1 cellular context compared by ENCODE assay signal in the genomic region with DNA sequence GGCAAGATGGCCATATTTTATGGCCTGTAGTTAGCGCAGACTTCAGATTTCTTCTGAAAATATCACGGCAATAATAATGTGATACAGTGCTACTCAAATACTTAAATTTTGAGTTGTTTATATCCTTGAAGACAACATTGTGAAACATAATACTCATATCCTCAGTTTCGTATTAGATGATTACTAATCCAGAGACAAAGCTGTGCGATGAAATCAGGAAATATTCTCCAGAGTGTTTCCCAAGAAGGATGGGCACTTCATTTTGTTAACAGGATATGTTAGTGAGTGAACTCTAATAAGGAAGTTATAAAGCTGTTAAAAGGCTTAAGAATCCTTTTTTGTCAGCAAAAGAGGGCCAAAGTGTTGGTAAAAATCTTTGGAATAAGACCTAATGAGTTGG.
TF ChIP-seq lines count a peak whose summit lies in the region.

No MANE protein-coding gene starts in this region.

TF ChIP-seq in HepG2, 621 proteins besides CTCF, POLR2A, EP300 and RAD21:
- TF ChIP-seq SALL1 (CRISPR knock-in tag; IDR thresholded peaks at IDR 0.05): no peak
- TF ChIP-seq, protein P1, sequence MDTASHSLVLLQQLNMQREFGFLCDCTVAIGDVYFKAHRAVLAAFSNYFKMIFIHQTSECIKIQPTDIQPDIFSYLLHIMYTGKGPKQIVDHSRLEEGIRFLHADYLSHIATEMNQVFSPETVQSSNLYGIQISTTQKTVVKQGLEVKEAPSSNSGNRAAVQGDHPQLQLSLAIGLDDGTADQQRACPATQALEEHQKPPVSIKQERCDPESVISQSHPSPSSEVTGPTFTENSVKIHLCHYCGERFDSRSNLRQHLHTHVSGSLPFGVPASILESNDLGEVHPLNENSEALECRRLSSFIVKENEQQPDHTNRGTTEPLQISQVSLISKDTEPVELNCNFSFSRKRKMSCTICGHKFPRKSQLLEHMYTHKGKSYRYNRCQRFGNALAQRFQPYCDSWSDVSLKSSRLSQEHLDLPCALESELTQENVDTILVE (CRISPR knock-in tag; IDR thresholded peaks at IDR 0.05): no peak
- no peak for TF ChIP-seq RBFOX2 (IDR thresholded peaks at IDR 0.05; ENCODE audit: low read depth, low read length)
- TF ChIP-seq HOXA3 (CRISPR knock-in tag; IDR thresholded peaks at IDR 0.05): no peak
- no peak for TF ChIP-seq SMARCC2 (IDR thresholded peaks at IDR 0.05)
